ENCODE assay signal across 12 cellular contexts in genomic region chr4:156983366-156983765, GRCh38. TPM values are rescaled to one million over a fixed set of nuclear protein-coding genes. Genes with fewer than 3 reads are reported as not detected.
DNase-seq lines count a peak whose midpoint lies in the region; ATAC-seq, FAIRE-seq and TF ChIP-seq lines count a peak whose summit lies in the region.
"Had no signal": no experiment of that assay in that cellular context is flagged by ENCODE, and none has a peak within 500 bp of the region (broad histone marks: within the 10 kb centered on the region; RNA-seq: fewer than 3 reads in every experiment).

No MANE protein-coding gene starts in this region.

- no peaks in the 10 kb centered on the region for H3K9me3 ChIP-seq in A549
- H3K9me3 ChIP-seq in IMR-90 (ENCODE audit: control insufficient read depth, insufficient read depth, low read length) = no peaks in the 10 kb centered on the region
- H3K9me3 ChIP-seq in ascending aorta = no peaks in the 10 kb centered on the region

- H3K23ac ChIP-seq in IMR-90 (ENCODE audit: low read depth, low read length) = no peak overlapping the region

- in situ Hi-C loops in IMR-90 (cut with MboI; ENCODE audit: low sequenced_read_pairs) = no loop called here

- no TSS peak for BruUV-seq in IMR-90 (replicated peaks; lab: Mats Ljungman, UMichigan)

- H3K36me3 ChIP-seq in IMR-90 (ENCODE audit: control insufficient read depth, insufficient read depth, low read length) (no peaks in the 10 kb centered on the region), ascending aorta (no peaks in the 10 kb centered on the region)

- no peak overlapping the region for H2AK5ac ChIP-seq in IMR-90 (ENCODE audit: low read depth, low read length)

- WGBS in A549 (ENCODE audit: missing lambda C conversion rate) = 2% methylated on average over 1 of the region's 1 CpG
- WGBS in IMR-90 (ENCODE audit: extremely low coverage in 2 of 2, insufficient read length in 1 of 2), 2 experiments = no CpG with 5 or more reads among the region's 1 CpG

- TF ChIP-seq RAD21 in A549 (conservative IDR thresholded peaks at IDR 0.05 in 1 of 2, IDR thresholded peaks at IDR 0.05 in 1 of 2) (peak; percentile 20 to 43; a peak in 2 of 5 replicates), IMR-90 (IDR thresholded peaks at IDR 0.05; ENCODE audit: low read length) (peak; percentile 59)

- no peak for FAIRE-seq in A549 (lab: Jason Lieb, UNC)
- peak; percentile 24 for FAIRE-seq in frontal cortex (lab: Jason Lieb, UNC)
- FAIRE-seq: kidney had no signal

- DNase-seq in A549 (ENCODE audit: low read depth in 1 of 2, low spot score in 1 of 2) = peak; percentile 16 to 19
- peak; percentile 56 for DNase-seq in IMR-90
- no peak for DNase-seq in ascending aorta (ENCODE audit: low spot score in 2 of 2)
- DNase-seq in frontal cortex (ENCODE audit: low spot score in 2 of 2) = no peak
- DNase-seq in stimulated activated CD4-positive, alpha-beta T cell treated with anti-CD3 and anti-CD28 coated beads, Interleukin-4, amount 100 ng/mL, for 1 hour = no peak
- DNase-seq in activated effector memory CD4-positive, alpha-beta T cell treated with anti-CD3 and anti-CD28 coated beads, Interleukin-2, amount 50 U/mL, for 16 hours = no peak
- DNase-seq: activated T-cell treated with anti-CD3 and anti-CD28 coated beads, Interleukin-2, amount 50 U/mL, for 1 hour; CD8-positive, alpha-beta T cell; kidney; NCI-H526 treated with DMSO at 0.1 percent for 48 hours had no signal

- H3K4me1 ChIP-seq in A549 = no peaks in the 10 kb centered on the region
- no peaks in the 10 kb centered on the region for H3K4me1 ChIP-seq in IMR-90 (ENCODE audit: control insufficient read depth, insufficient read depth, low read length)
- no peaks in the 10 kb centered on the region for H3K4me1 ChIP-seq in ascending aorta

- intact Hi-C loops in IMR-90 (cut with micrococcal nuclease) = loop anchor here (1.0 kb wide), 1 partner anchor 145 kb away; no protein-coding TSS in a partner anchor
- intact Hi-C loops in ascending aorta (cut with DNase I) = no loop called here

- H4K91ac ChIP-seq in IMR-90 (ENCODE audit: insufficient read depth, low read depth, low read length) = no peak overlapping the region

- H2AK9ac ChIP-seq in IMR-90 (replicated peaks; ENCODE audit: low read depth, low read length, poor library complexity) = no peak overlapping the region

- CTCF ChIA-PET in A549 (lab: Yijun Ruan, JAX) = interaction anchor here (0.6 to 1.8 kb wide), 7 partner anchors 10 to 74 kb away, joined by 3 to 8 read pairs (median 3); no protein-coding TSS in a partner anchor
- CTCF ChIA-PET in IMR-90 (lab: Yijun Ruan, JAX) = interaction anchor here (0.7 to 1.8 kb wide), 4 partner anchors 14 to 62 kb away, joined by 3 to 9 read pairs (median 4); no protein-coding TSS in a partner anchor

- no peak overlapping the region for H2BK120ac ChIP-seq in IMR-90 (ENCODE audit: low read depth, low read length)

- H3K4me3 ChIP-seq in A549 = no peak overlapping the region
- H3K4me3 ChIP-seq in IMR-90 (ENCODE audit: insufficient read depth, low read depth, low read length) = no peak overlapping the region
- H3K4me3 ChIP-seq in ascending aorta = no peak overlapping the region

- TF ChIP-seq POLR2A in A549 (IDR thresholded peaks at IDR 0.05; ENCODE audit: low read length) = no peak
- TF ChIP-seq POLR2A in IMR-90 (IDR thresholded peaks at IDR 0.05; ENCODE audit: low read depth, low read length) = no peak

- no peak overlapping the region for H2BK15ac ChIP-seq in IMR-90 (ENCODE audit: low read depth, low read length)

- H3K18ac ChIP-seq in IMR-90 (ENCODE audit: low read depth, low read length) = no peak overlapping the region

- no peak overlapping the region for H3K4ac ChIP-seq in IMR-90 (ENCODE audit: low read depth, low read length)

- no peak overlapping the region for H3K56ac ChIP-seq in IMR-90 (ENCODE audit: extremely low read depth, insufficient read depth, low read length)

- no peak for TF ChIP-seq EP300 in A549 (IDR thresholded peaks at IDR 0.05)

- no peak overlapping the region for H3K14ac ChIP-seq in IMR-90 (replicated peaks; ENCODE audit: low read depth, low read length)

- H3K79me1 ChIP-seq in IMR-90 (ENCODE audit: low read depth in 1 of 2, low read length in 2 of 2) = no peaks in the 10 kb centered on the region

- H4K5ac ChIP-seq in IMR-90 (ENCODE audit: low read depth, low read length) = no peak overlapping the region

- no peaks in the 10 kb centered on the region for H3K9me1 ChIP-seq in IMR-90 (ENCODE audit: insufficient read depth, low read length)

- no peak overlapping the region for H4K8ac ChIP-seq in IMR-90 (ENCODE audit: low read depth in 2 of 2, low read length in 2 of 2)

- no peaks in the 10 kb centered on the region for H3K27me3 ChIP-seq in IMR-90 (ENCODE audit: control insufficient read depth, insufficient read depth, low read length)
- no peaks in the 10 kb centered on the region for H3K27me3 ChIP-seq in ascending aorta

- H2AFZ ChIP-seq in IMR-90 (replicated peaks; ENCODE audit: low read length, poor library complexity) = no peak overlapping the region

- no peak overlapping the region for H3K27ac ChIP-seq in A549
- no peak overlapping the region for H3K27ac ChIP-seq in IMR-90 (ENCODE audit: insufficient read depth, low read length)
- H3K27ac ChIP-seq in ascending aorta = no peak overlapping the region

- no peak; the same call in 2 of the 3 replicates for TF ChIP-seq CTCF in A549 (IDR thresholded peaks at IDR 0.05)
- peak; percentile 64 for TF ChIP-seq CTCF in IMR-90 (conservative IDR thresholded peaks at IDR 0.05; ENCODE audit: low read depth, low read length)
- TF ChIP-seq CTCF in ascending aorta (IDR thresholded peaks at IDR 0.05) = peak in 2 of 3 experiments; percentile 34 to 37

- H2BK5ac ChIP-seq in IMR-90 (ENCODE audit: low read depth, low read length, poor library complexity, severe bottlenecking) = no peak overlapping the region

- H3K4me2 ChIP-seq in A549 = no peak overlapping the region
- no peak overlapping the region for H3K4me2 ChIP-seq in IMR-90 (ENCODE audit: low read depth, low read length)

- H2BK20ac ChIP-seq in IMR-90 (ENCODE audit: low read depth, low read length) = no peak overlapping the region

- POLR2A ChIA-PET in A549 (lab: Yijun Ruan, JAX) (no interaction called here), IMR-90 (lab: Charles Lee; ENCODE audit: unreplicated experiment) (no interaction called here)

- H3K9ac ChIP-seq in IMR-90 (ENCODE audit: low read depth, low read length) = no peak overlapping the region

- ATAC-seq in A549 (peak in 1 of 2 experiments; percentile 66; a peak in 2 of 6 replicates), IMR-90 (ENCODE audit: low read depth) (peak; percentile 86), HG02623 (IDR thresholded peaks at IDR 0.05; ENCODE audit: unreplicated experiment) (no peak), HG02885 (IDR thresholded peaks at IDR 0.05; ENCODE audit: poor library complexity, unreplicated experiment) (no peak)
- ATAC-seq: CD8-positive, alpha-beta T cell had no signal

- dilution Hi-C loops in IMR-90 (cut with HindIII; ENCODE audit: low sequenced_read_pairs, unreplicated experiment) = no loop called here

- no peaks in the 10 kb centered on the region for H4K20me1 ChIP-seq in IMR-90 (ENCODE audit: insufficient read depth, low read length)

TF ChIP-seq in A549, 52 proteins besides CTCF, POLR2A, EP300 and RAD21:
- no peak for TF ChIP-seq PHF8 (IDR thresholded peaks at IDR 0.05; ENCODE audit: borderline replicate concordance, low read depth)
- TF ChIP-seq SMC3 (IDR thresholded peaks at IDR 0.05) = peak; percentile 58
- TF ChIP-seq USF2 (IDR thresholded peaks at IDR 0.05) = no peak
- no peak for TF ChIP-seq ESRRA (IDR thresholded peaks at IDR 0.05; ENCODE audit: borderline replicate concordance, low read length)
- TF ChIP-seq NFE2L2 (conservative IDR thresholded peaks at IDR 0.05; ENCODE audit: low read length) = no peak
TF ChIP-seq in A549: peak in this region for 1.

TF ChIP-seq in IMR-90, 13 proteins besides CTCF, POLR2A, EP300 and RAD21:
- TF ChIP-seq SMC3 (IDR thresholded peaks at IDR 0.05; ENCODE audit: low read depth, low read length) (peak; percentile 81), ELK1 (IDR thresholded peaks at IDR 0.05; ENCODE audit: borderline replicate concordance, low read depth, low read length) (no peak)

RNA-seq across cellular contexts. Expression of gene PDGFC, which starts 11.8 kb away (rescaled TPM):
- polyA plus RNA-seq in A549 (2011; rRNA removed) (4.1 and 4.5 TPM in 2 replicates), A549 (2017; fragmentation: RNase III; extraction: RNeasy Plus Mini Kit Qiagen cat#74134 plus additional on column Dnase treatment) (2.6 to 4.2 TPM (median 3.5 TPM) in 3 replicates), IMR-90 (2012; rRNA removed) (15.6 and 19.8 TPM in 2 replicates)
- 0.38 and 0.49 TPM in 2 replicates for polyA plus RNA-seq in A549 (2012; cell fraction: cytosol; rRNA removed)
- 0.79 and 1.2 TPM in 2 replicates for polyA plus RNA-seq in A549 (2012; cell fraction: nucleus; rRNA removed)
- polyA minus RNA-seq in A549 (2011; rRNA and poly(A)+ RNA removed) = 5.3 and 7.0 TPM in 2 replicates
- total RNA-seq in IMR-90 (2012; rRNA removed) (90.7 and 105 TPM in 2 replicates), ascending aorta (21.0 TPM), frontal cortex (33.4 TPM)
- polyA plus RNA-seq in IMR-90 (2012; cell fraction: cytosol; rRNA removed) = 4.4 and 11.0 TPM in 2 replicates
- 13.5 and 32.1 TPM in 2 replicates for polyA plus RNA-seq in IMR-90 (2012; cell fraction: nucleus; rRNA removed; ENCODE audit: low replicate concordance)
- total RNA-seq: CD8-positive, alpha-beta T cell had no signal

Comparison
In these comparisons a context has a peak if more than half of its experiments do, and no peak if none do; other contexts are left out.
1. DNase-seq: peak in A549 (2 of 2) and IMR-90 (single experiment); none in ascending aorta (0 of 2), frontal cortex (0 of 2), stimulated activated CD4-positive, alpha-beta T cell treated with anti-CD3 and anti-CD28 coated beads, Interleukin-4, amount 100 ng/mL, for 1 hour (single experiment) and activated effector memory CD4-positive, alpha-beta T cell treated with anti-CD3 and anti-CD28 coated beads, Interleukin-2, amount 50 U/mL, for 16 hours (single experiment).